1 cellular context compared by ENCODE assay signal in genomic region chr1:59043796-59044195, GRCh38.
TF ChIP-seq lines count a peak whose summit lies in the region.

No MANE protein-coding gene starts in this region.

TF ChIP-seq in HepG2, 621 proteins besides CTCF, POLR2A, EP300 and RAD21 (continued from another document and continues in another):
- TF ChIP-seq ZNF550 (CRISPR knock-in tag; IDR thresholded peaks at IDR 0.05; ENCODE audit: borderline replicate concordance) = no peak
- TF ChIP-seq REXO4 (CRISPR knock-in tag; IDR thresholded peaks at IDR 0.05; ENCODE audit: borderline replicate concordance) = no peak
- no peak for TF ChIP-seq ZNF513 (CRISPR knock-in tag; conservative IDR thresholded peaks at IDR 0.05)
- TF ChIP-seq POLR2AphosphoS2 (IDR thresholded peaks at IDR 0.05; ENCODE audit: low read depth, low read length) = no peak
- TF ChIP-seq ZNF18 (CRISPR knock-in tag; IDR thresholded peaks at IDR 0.05; ENCODE audit: insufficient replicate concordance) = peak; percentile 35
- TF ChIP-seq ZFP90 (CRISPR knock-in tag; IDR thresholded peaks at IDR 0.05; ENCODE audit: borderline replicate concordance) = 0 out of 2 replicates have a peak, but pooled peaks have one; percentile 63
- TF ChIP-seq ZKSCAN5 (CRISPR knock-in tag; IDR thresholded peaks at IDR 0.05) = no peak
- TF ChIP-seq SKI (IDR thresholded peaks at IDR 0.05; ENCODE audit: partially characterized antibody) = peak; percentile 24
- 0 out of 2 replicates have a peak, but pooled peaks have one; percentile 49 for TF ChIP-seq ZNF670 (CRISPR knock-in tag; IDR thresholded peaks at IDR 0.05; ENCODE audit: borderline replicate concordance)
- TF ChIP-seq ATF6 (CRISPR knock-in tag; conservative IDR thresholded peaks at IDR 0.05) = no peak
- no peak for TF ChIP-seq ZNF75D (CRISPR knock-in tag; IDR thresholded peaks at IDR 0.05; ENCODE audit: borderline replicate concordance)
- no peak for TF ChIP-seq NFKBIZ (CRISPR knock-in tag; IDR thresholded peaks at IDR 0.05)
- TF ChIP-seq NAIF1 (CRISPR knock-in tag; IDR thresholded peaks at IDR 0.05; ENCODE audit: borderline replicate concordance) = no peak
- peak; percentile 79; the same call in 1 of the 2 replicates for TF ChIP-seq ZMAT3 (CRISPR knock-in tag; conservative IDR thresholded peaks at IDR 0.05)
- no peak for TF ChIP-seq ZBTB40 (IDR thresholded peaks at IDR 0.05)
- TF ChIP-seq ZBTB40 (CRISPR knock-in tag; IDR thresholded peaks at IDR 0.05) = no peak; the same call in 1 of the 2 replicates
- no peak for TF ChIP-seq ZNF136 (CRISPR knock-in tag; IDR thresholded peaks at IDR 0.05; ENCODE audit: low read depth)
- TF ChIP-seq ZNF225 (CRISPR knock-in tag; IDR thresholded peaks at IDR 0.05) = no peak
- no peak for TF ChIP-seq HNRNPH1 (optimal IDR thresholded peaks at IDR 0.05; ENCODE audit: low read depth, low read length)
- TF ChIP-seq ZFP91 (CRISPR knock-in tag; IDR thresholded peaks at IDR 0.05; ENCODE audit: borderline replicate concordance) = no peak
- TF ChIP-seq NR3C1 (CRISPR knock-in tag; IDR thresholded peaks at IDR 0.05) = no peak
- TF ChIP-seq NFKB2 (CRISPR knock-in tag; IDR thresholded peaks at IDR 0.05; ENCODE audit: borderline replicate concordance) = no peak
- TF ChIP-seq ZNF589 (CRISPR knock-in tag; conservative IDR thresholded peaks at IDR 0.05) = no peak
- no peak for TF ChIP-seq KLF13 (CRISPR knock-in tag; IDR thresholded peaks at IDR 0.05)
- no peak for TF ChIP-seq RFX1 (IDR thresholded peaks at IDR 0.05)
- no peak for TF ChIP-seq ZNF30 (CRISPR knock-in tag; IDR thresholded peaks at IDR 0.05)
- TF ChIP-seq ZFP36 (IDR thresholded peaks at IDR 0.05; ENCODE audit: borderline replicate concordance, low read depth, low read length, partially characterized antibody) = no peak
- TF ChIP-seq ZNF629 (CRISPR knock-in tag; conservative IDR thresholded peaks at IDR 0.05) = peak; percentile 80
- TF ChIP-seq HMGA1 (CRISPR knock-in tag; conservative IDR thresholded peaks at IDR 0.05) = no peak
- no peak for TF ChIP-seq MXD3 (CRISPR knock-in tag; IDR thresholded peaks at IDR 0.05)
- TF ChIP-seq ZNF577 (CRISPR knock-in tag; IDR thresholded peaks at IDR 0.05; ENCODE audit: borderline replicate concordance, low read depth) = no peak
- 0 out of 2 replicates have a peak, but pooled peaks have one; percentile 41 for TF ChIP-seq ZNF501 (CRISPR knock-in tag; IDR thresholded peaks at IDR 0.05)
- TF ChIP-seq KAT8 (CRISPR knock-in tag; IDR thresholded peaks at IDR 0.05) = no peak
- TF ChIP-seq MAX (IDR thresholded peaks at IDR 0.05) = peak; percentile 51
- peak; percentile 95 for TF ChIP-seq SKIL (CRISPR knock-in tag; IDR thresholded peaks at IDR 0.05; ENCODE audit: borderline replicate concordance)
- TF ChIP-seq ZNF232 (CRISPR knock-in tag; IDR thresholded peaks at IDR 0.05; ENCODE audit: borderline replicate concordance) = no peak
- no peak for TF ChIP-seq ZNF432 (CRISPR knock-in tag; IDR thresholded peaks at IDR 0.05; ENCODE audit: borderline replicate concordance)
